8 cellular contexts compared by ENCODE assay signal in the genomic region with DNA sequence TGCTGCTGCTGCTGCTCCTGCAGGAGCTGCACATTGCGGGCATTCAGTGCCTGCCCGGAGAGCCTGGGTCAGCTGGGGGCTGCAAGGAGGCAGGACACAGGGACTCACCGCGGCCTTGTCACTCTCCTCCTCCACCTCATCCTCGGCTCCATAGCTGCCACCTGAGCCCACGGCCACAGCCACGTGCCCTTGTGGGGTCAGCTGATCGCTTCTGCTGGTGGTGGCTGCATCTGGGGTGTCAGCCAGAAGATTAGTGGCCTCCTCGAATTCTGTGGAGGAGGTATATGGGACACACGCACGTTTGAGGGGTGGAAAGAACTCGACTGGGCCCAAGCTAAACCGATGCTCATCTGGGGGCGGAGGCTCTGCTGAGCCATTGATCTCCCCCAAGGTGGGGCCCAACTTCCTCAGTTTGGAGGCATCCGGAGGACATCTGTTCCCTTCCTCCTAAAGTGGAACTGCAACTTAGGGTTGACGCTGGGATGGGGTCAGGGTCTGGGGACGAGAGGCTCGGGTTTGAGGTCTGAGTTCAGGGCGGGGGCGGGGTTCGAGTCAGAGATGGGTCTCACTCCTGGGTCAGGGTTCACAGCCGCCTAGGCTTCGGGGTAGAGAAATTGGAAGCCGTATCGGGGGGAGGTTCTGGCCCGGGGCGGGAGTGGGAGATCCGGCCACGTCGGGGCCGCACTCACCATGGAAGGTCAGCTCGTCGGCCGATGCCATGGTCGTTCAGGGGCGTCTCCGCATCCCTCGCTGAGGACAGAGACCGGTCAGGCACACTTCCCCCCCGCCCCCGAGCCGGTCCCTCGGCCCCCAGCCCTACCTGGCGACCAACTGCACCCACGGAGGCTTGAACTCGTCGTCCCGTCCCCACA. TPM values are rescaled to one million over a fixed set of nuclear protein-coding genes. Genes with fewer than 3 reads are reported as not detected.
A peak's percentile ranks its signal among the peaks of the same experiment; 100 is the strongest.
DNase-seq lines count a peak whose midpoint lies in the region; ATAC-seq, FAIRE-seq and TF ChIP-seq lines count a peak whose summit lies in the region.

No MANE protein-coding gene starts in this region.

- no peaks in the 10 kb centered on the region for H3K9me3 ChIP-seq in astrocyte (ENCODE audit: insufficient read depth, low read depth, low read length)

- peaks cover 2% of the 10 kb centered on the region for H3K36me3 Mint-ChIP-seq in astrocyte (ENCODE audit: low read depth, unreplicated experiment)

- FAIRE-seq in astrocyte (lab: Jason Lieb, UNC) = no peak

- no peaks in the 10 kb centered on the region for H3K9me3 Mint-ChIP-seq in astrocyte (ENCODE audit: unreplicated experiment)

- TF ChIP-seq CTCF in astrocyte (IDR thresholded peaks at IDR 0.05; ENCODE audit: insufficient read depth, low read depth, low read length) = no peak
- no peak for TF ChIP-seq CTCF in kidney epithelial cell (IDR thresholded peaks at IDR 0.05; ENCODE audit: insufficient read depth, low read length, poor library complexity, severe bottlenecking)

- H3K9ac ChIP-seq in astrocyte (ENCODE audit: low read length) = peak overlapping the region; percentile 90

- H3K79me2 ChIP-seq in astrocyte (ENCODE audit: insufficient read depth, low read length) = peaks cover 53% of the 10 kb centered on the region

- H3K36me3 ChIP-seq in astrocyte (ENCODE audit: insufficient read depth, low read length) = peaks cover 8% of the 10 kb centered on the region
- H3K36me3 ChIP-seq in kidney epithelial cell (ENCODE audit: control insufficient read depth, insufficient read depth, low read length) = peaks cover 1% of the 10 kb centered on the region

- H3K27me3 Mint-ChIP-seq in astrocyte (ENCODE audit: low read depth, unreplicated experiment) = no peaks in the 10 kb centered on the region

- peak overlapping the region; percentile 90 for H3K4me3 Mint-ChIP-seq in astrocyte (ENCODE audit: unreplicated experiment)

- no peaks in the 10 kb centered on the region for H3K27me3 ChIP-seq in astrocyte (ENCODE audit: insufficient read depth, low read length)
- no peaks in the 10 kb centered on the region for H3K27me3 ChIP-seq in kidney epithelial cell (ENCODE audit: control insufficient read depth, insufficient read depth, low read length)

- H3K4me1 ChIP-seq in astrocyte (ENCODE audit: insufficient read depth, low read length) = peaks cover 17% of the 10 kb centered on the region

- H3K27ac ChIP-seq in astrocyte (ENCODE audit: low read depth, low read length) (peak overlapping the region; percentile 53), temporal lobe (ENCODE audit: low read depth, low read length) (peak overlapping the region; percentile 61)

- peaks cover 30% of the 10 kb centered on the region for H4K20me1 ChIP-seq in astrocyte (ENCODE audit: insufficient read depth, low read length)

- in situ Hi-C loops in KBM-7 (cut with MboI; ENCODE audit: low pct_unique_long_range_greater_than_20kb, low sequenced_read_pairs) = no loop called here

- H3K4me1 Mint-ChIP-seq in astrocyte (ENCODE audit: low read depth, unreplicated experiment) = peaks cover 8% of the 10 kb centered on the region

- peak; percentile 6 for ATAC-seq in GM18907 (IDR thresholded peaks at IDR 0.05; ENCODE audit: unreplicated experiment)
- no peak for ATAC-seq in GM18861 (IDR thresholded peaks at IDR 0.05; ENCODE audit: unreplicated experiment)

- H2AFZ ChIP-seq in astrocyte (ENCODE audit: low read depth, low read length) = peak overlapping the region; percentile 31

- H3K4me2 ChIP-seq in astrocyte (ENCODE audit: low read length) = peak overlapping the region; percentile 93

- H3K4me3 ChIP-seq in astrocyte (ENCODE audit: insufficient read depth, low read depth, low read length) (peak overlapping the region; percentile 71), kidney epithelial cell (ENCODE audit: low read depth, low read length) (peak overlapping the region; percentile 65)

- DNase-seq in KBM-7 = peak; percentile 39
- no peak for DNase-seq in astrocyte (ENCODE audit: low read depth)
- no peak for DNase-seq in kidney epithelial cell (ENCODE audit: low read depth)
- DNase-seq in NCI-H187 treated with DMSO at 0.1 percent for 48 hours (lab: John Stamatoyannopoulos, UW) = no peak
- no peak for DNase-seq in NCI-H2029 treated with DMSO at 0.1 percent for 48 hours (lab: John Stamatoyannopoulos, UW)

- H3K27ac Mint-ChIP-seq in astrocyte (ENCODE audit: unreplicated experiment) = peak overlapping the region; percentile 62

RNA-seq across cellular contexts. Expression of a gene that starts 0.5 kb away (rescaled TPM):
- total RNA-seq in astrocyte (69.5 and 76.7 TPM in 2 replicates), kidney epithelial cell (61.1 and 91.7 TPM in 2 replicates), temporal lobe (17.9 TPM)

RNA-seq across cellular contexts. Expression of a gene that starts 0.7 kb away (rescaled TPM):
- total RNA-seq in astrocyte (28.9 and 31.7 TPM in 2 replicates), kidney epithelial cell (37.0 and 44.2 TPM in 2 replicates), temporal lobe (23.8 TPM)

RNA-seq across cellular contexts. Expression of a gene that starts 32.9 kb away (rescaled TPM):
- total RNA-seq in astrocyte = 137 and 159 TPM in 2 replicates
- total RNA-seq in kidney epithelial cell = 124 and 189 TPM in 2 replicates
- total RNA-seq in temporal lobe = 88.8 TPM

RNA-seq across cellular contexts. Expression of a gene that starts 56.6 kb away (rescaled TPM):
- total RNA-seq in astrocyte (62.6 and 62.7 TPM in 2 replicates), kidney epithelial cell (36.2 and 46.7 TPM in 2 replicates), temporal lobe (17.9 TPM)
